1 cellular context compared by ENCODE assay signal in the genomic region with DNA sequence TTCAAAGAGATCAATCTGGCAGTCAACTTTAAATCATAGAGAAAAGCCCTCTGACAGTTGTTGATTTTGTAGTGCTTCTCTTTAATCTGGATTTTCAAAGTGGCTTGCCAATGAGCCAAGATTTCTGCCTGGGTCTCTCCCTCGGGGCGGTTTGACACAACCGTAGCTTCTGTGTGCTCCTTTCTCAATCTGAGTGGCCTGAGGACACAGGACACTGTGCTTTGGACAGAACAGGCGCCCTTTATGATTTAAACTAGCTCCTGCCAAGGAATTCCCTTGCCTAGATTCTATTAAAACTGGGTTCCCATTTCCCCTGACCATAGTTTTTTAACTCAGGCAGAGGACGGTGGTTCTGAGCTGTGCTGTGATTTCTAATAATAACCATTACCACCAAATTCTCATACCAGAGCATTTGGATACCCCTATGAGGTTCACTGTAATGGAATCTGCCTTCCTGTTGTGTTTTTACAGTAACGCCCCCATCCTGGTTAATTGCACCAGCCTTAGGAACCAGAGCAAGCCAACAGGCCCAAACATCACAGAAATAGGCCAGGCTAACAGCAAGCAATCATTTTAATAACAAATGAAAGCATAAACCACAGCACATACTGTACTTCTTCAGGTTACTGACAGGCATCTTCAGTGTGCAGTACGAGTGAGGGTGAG.
TF ChIP-seq lines count a peak whose summit lies in the region.

No MANE protein-coding gene starts in this region.

TF ChIP-seq in SK-N-SH treated with all-trans-retinoic acid at 6 μM for 48 hours, 23 proteins besides CTCF, POLR2A, EP300 and RAD21 (continued from another document):
- TF ChIP-seq, protein P1, sequence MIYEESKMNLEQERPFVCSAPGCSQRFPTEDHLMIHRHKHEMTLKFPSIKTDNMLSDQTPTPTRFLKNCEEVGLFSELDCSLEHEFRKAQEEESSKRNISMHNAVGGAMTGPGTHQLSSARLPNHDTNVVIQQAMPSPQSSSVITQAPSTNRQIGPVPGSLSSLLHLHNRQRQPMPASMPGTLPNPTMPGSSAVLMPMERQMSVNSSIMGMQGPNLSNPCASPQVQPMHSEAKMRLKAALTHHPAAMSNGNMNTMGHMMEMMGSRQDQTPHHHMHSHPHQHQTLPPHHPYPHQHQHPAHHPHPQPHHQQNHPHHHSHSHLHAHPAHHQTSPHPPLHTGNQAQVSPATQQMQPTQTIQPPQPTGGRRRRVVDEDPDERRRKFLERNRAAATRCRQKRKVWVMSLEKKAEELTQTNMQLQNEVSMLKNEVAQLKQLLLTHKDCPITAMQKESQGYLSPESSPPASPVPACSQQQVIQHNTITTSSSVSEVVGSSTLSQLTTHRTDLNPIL (CRISPR knock-in tag; IDR thresholded peaks at IDR 0.05; ENCODE audit: low read depth): no peak
- TF ChIP-seq RARB (CRISPR knock-in tag; IDR thresholded peaks at IDR 0.05) (no peak), TCF4 (CRISPR knock-in tag; IDR thresholded peaks at IDR 0.05; ENCODE audit: borderline replicate concordance) (no peak), ISL1 (CRISPR knock-in tag; IDR thresholded peaks at IDR 0.05) (no peak), ESRRG (CRISPR knock-in tag; IDR thresholded peaks at IDR 0.05) (no peak), BACH2 (CRISPR knock-in tag; IDR thresholded peaks at IDR 0.05; ENCODE audit: borderline replicate concordance) (no peak)
